Comparison of ENCODE assay signal across 2 cellular contexts in the genomic region with DNA sequence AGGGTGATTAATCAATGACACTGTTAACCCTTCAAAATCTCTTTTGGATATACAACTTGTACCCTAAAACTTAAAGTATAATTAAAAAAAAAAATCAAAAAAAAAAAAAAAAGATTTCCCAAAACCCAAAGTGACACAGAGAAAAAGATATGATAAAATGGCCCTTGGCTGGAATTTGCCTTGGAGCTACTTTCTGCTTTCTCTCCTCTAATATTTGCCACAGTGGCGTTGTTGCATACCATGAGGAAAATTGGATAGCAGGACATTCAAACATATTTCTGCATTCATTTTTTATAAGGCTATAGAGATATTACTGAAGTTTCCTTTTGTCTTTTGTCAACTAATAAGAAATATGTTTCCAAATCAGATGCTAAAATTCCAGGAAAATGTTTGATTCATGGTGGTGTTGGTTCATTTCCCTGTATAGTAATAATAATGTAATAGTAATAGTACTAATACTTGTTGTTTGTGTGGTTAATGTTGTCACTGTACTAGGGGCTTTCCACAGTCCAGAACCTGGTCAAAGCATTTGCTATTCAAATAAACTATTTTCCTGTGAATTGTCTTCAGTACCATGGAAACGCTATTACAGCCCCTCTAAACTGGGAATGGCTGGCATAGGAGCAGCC.
TF ChIP-seq lines count a peak whose summit lies in the region.

No MANE protein-coding gene starts in this region.

TF ChIP-seq in SK-N-SH, 30 proteins besides CTCF, POLR2A, EP300 and RAD21 (continued from another document):
- TF ChIP-seq, protein P1, sequence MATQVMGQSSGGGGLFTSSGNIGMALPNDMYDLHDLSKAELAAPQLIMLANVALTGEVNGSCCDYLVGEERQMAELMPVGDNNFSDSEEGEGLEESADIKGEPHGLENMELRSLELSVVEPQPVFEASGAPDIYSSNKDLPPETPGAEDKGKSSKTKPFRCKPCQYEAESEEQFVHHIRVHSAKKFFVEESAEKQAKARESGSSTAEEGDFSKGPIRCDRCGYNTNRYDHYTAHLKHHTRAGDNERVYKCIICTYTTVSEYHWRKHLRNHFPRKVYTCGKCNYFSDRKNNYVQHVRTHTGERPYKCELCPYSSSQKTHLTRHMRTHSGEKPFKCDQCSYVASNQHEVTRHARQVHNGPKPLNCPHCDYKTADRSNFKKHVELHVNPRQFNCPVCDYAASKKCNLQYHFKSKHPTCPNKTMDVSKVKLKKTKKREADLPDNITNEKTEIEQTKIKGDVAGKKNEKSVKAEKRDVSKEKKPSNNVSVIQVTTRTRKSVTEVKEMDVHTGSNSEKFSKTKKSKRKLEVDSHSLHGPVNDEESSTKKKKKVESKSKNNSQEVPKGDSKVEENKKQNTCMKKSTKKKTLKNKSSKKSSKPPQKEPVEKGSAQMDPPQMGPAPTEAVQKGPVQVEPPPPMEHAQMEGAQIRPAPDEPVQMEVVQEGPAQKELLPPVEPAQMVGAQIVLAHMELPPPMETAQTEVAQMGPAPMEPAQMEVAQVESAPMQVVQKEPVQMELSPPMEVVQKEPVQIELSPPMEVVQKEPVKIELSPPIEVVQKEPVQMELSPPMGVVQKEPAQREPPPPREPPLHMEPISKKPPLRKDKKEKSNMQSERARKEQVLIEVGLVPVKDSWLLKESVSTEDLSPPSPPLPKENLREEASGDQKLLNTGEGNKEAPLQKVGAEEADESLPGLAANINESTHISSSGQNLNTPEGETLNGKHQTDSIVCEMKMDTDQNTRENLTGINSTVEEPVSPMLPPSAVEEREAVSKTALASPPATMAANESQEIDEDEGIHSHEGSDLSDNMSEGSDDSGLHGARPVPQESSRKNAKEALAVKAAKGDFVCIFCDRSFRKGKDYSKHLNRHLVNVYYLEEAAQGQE (IDR thresholded peaks at IDR 0.05; ENCODE audit: low read depth, low read length): no peak
- TF ChIP-seq FOXM1 (IDR thresholded peaks at IDR 0.05; ENCODE audit: low read depth) (no peak), SMC3 (IDR thresholded peaks at IDR 0.05; ENCODE audit: low read depth, low read length) (no peak), NRF1 (IDR thresholded peaks at IDR 0.05; ENCODE audit: low read depth, low read length) (no peak), RCOR1 (IDR thresholded peaks at IDR 0.05; ENCODE audit: low read length) (no peak), MEF2A (IDR thresholded peaks at IDR 0.05; ENCODE audit: borderline replicate concordance, low read depth) (no peak), TEAD4 (IDR thresholded peaks at IDR 0.05; ENCODE audit: borderline replicate concordance, insufficient read depth) (no peak), NFIC (IDR thresholded peaks at IDR 0.05; ENCODE audit: borderline replicate concordance) (no peak), RXRA (IDR thresholded peaks at IDR 0.05; ENCODE audit: borderline replicate concordance, low read depth) (no peak), GABPA (IDR thresholded peaks at IDR 0.05; ENCODE audit: low read depth) (no peak), SIN3A (IDR thresholded peaks at IDR 0.05; ENCODE audit: borderline replicate concordance, low read depth, low read length) (no peak), YY1 (IDR thresholded peaks at IDR 0.05; ENCODE audit: low read depth) (no peak)
- TF ChIP-seq, protein P2, sequence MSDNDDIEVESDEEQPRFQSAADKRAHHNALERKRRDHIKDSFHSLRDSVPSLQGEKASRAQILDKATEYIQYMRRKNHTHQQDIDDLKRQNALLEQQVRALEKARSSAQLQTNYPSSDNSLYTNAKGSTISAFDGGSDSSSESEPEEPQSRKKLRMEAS (IDR thresholded peaks at IDR 0.05; ENCODE audit: low read depth): no peak

TF ChIP-seq in SK-N-SH treated with all-trans-retinoic acid at 6 μM for 48 hours, 23 proteins besides CTCF, POLR2A, EP300 and RAD21 (continued from another document):
- TF ChIP-seq, protein P3, sequence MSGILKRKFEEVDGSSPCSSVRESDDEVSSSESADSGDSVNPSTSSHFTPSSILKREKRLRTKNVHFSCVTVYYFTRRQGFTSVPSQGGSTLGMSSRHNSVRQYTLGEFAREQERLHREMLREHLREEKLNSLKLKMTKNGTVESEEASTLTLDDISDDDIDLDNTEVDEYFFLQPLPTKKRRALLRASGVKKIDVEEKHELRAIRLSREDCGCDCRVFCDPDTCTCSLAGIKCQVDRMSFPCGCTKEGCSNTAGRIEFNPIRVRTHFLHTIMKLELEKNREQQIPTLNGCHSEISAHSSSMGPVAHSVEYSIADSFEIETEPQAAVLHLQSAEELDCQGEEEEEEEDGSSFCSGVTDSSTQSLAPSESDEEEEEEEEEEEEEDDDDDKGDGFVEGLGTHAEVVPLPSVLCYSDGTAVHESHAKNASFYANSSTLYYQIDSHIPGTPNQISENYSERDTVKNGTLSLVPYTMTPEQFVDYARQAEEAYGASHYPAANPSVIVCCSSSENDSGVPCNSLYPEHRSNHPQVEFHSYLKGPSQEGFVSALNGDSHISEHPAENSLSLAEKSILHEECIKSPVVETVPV (CRISPR knock-in tag; IDR thresholded peaks at IDR 0.05): no peak
- TF ChIP-seq TOX (CRISPR knock-in tag; IDR thresholded peaks at IDR 0.05; ENCODE audit: borderline replicate concordance): no peak
- no peak for TF ChIP-seq ZNF565 (CRISPR knock-in tag; conservative IDR thresholded peaks at IDR 0.05; ENCODE audit: low read depth)
